Comparison of ENCODE assay signal across 8 cellular contexts in the genomic region with DNA sequence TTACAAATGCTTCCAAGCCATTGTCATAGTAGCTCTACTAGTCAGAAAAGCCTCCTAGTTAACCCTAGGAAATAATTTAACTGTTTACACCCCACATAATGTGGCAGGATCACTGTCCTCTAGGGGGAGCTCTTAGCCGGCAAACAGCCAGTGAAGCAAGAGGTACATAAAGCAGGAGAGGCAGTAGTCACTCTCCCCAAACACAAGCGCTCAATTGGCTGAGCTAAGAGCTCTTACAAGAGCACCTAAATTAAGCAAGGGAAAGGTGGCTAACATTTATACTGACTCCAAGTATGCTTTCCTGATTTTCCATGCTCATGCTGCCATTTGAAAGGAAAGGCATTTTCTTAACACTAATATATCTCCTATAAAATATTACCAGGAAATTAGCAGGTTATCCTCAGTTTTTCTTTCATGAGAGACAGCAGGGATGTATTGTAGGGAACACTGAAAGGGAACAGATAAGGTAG. TPM values are rescaled to one million over a fixed set of nuclear protein-coding genes. Genes with fewer than 3 reads are reported as not detected.
DNase-seq lines count a peak whose midpoint lies in the region; ATAC-seq and TF ChIP-seq lines count a peak whose summit lies in the region.

No MANE protein-coding gene starts in this region.

- H3K9me2 ChIP-seq in SK-N-SH, result no peaks in the 10 kb centered on the region

- H3K27me3 ChIP-seq in SK-N-SH (ENCODE audit: insufficient read depth) (no peaks in the 10 kb centered on the region), right cardiac atrium (ENCODE audit: control insufficient read depth, insufficient read depth) (no peaks in the 10 kb centered on the region)

- POLR2A ChIA-PET in SK-N-SH (lab: Yijun Ruan, JAX), result no interaction called here

- intact Hi-C loops in right cardiac atrium (cut with DNase I), result loop anchor here in 2 of 4 donors (5.0 kb wide), 1 partner anchor 39 kb away; a partner anchor contains a TSS

- no peaks in the 10 kb centered on the region for H4K20me1 ChIP-seq in SK-N-SH (ENCODE audit: insufficient read depth)

- H3K4me2 ChIP-seq in SK-N-SH, result no peak overlapping the region

- peak; percentile 63 for TF ChIP-seq RAD21 in SK-N-SH (IDR thresholded peaks at IDR 0.05; ENCODE audit: low read length)

- H3K36me3 Mint-ChIP-seq in activated naive CD4-positive, alpha-beta T cell treated with anti-CD3 and anti-CD28 coated beads, Interleukin-2, amount 50 U/mL, for 72 hours, result no peaks in the 10 kb centered on the region

- H2AFZ ChIP-seq in SK-N-SH (ENCODE audit: low read depth), result no peak overlapping the region

- H3K9ac ChIP-seq in SK-N-SH, result no peak overlapping the region

- peak; percentile 80 for TF ChIP-seq CTCF in GM12864 (IDR thresholded peaks at IDR 0.05; ENCODE audit: low read depth, low read length, missing control alignments)
- TF ChIP-seq CTCF in SK-N-SH (IDR thresholded peaks at IDR 0.05), result peak; percentile 85

- H3K4me1 ChIP-seq in SK-N-SH (ENCODE audit: control insufficient read depth in 1 of 2, insufficient read depth in 2 of 2, low read depth in 1 of 2, low read length in 1 of 2), result peaks cover 2 to 8% of the 10 kb centered on the region in 2 experiments; a peak in 3 of 4 replicates
- H3K4me1 ChIP-seq in right cardiac atrium (ENCODE audit: control insufficient read depth, insufficient read depth, low read length), result peaks cover 3% of the 10 kb centered on the region

- no peak for TF ChIP-seq EP300 in SK-N-SH (IDR thresholded peaks at IDR 0.05; ENCODE audit: borderline replicate concordance in 1 of 2, low read depth in 1 of 2, low read length in 1 of 2)

- peak; percentile 42 for DNase-seq in GM12864 (ENCODE audit: low read depth)
- peak; percentile 32 for DNase-seq in NCI-H1048 (lab: John Stamatoyannopoulos, UW)
- peak; percentile 32 for DNase-seq in SK-N-SH
- DNase-seq in activated naive CD4-positive, alpha-beta T cell treated with anti-CD3 and anti-CD28 coated beads, Interleukin-2, amount 50 U/mL, for 72 hours (ENCODE audit: low spot score in 2 of 2), result peak in 1 of 2 donors; percentile 81
- DNase-seq in right cardiac atrium, result peak; percentile 55 to 77 (median 73)
- DNase-seq in stimulated activated CD4-positive, alpha-beta T cell treated with anti-CD3 and anti-CD28 coated beads, Interleukin-4, amount 100 ng/mL, for 4 hours, result peak; percentile 37 to 41
- no peak for DNase-seq in NCI-H187 treated with DMSO at 0.1 percent for 48 hours (lab: John Stamatoyannopoulos, UW)

- H3K79me2 ChIP-seq in SK-N-SH (ENCODE audit: insufficient read depth), result peaks cover 32% of the 10 kb centered on the region

- CTCF ChIA-PET in SK-N-SH (lab: Yijun Ruan, JAX), result interaction anchor here (0.6 to 2.9 kb wide), 24 partner anchors 9 to 371 kb away, joined by 3 to 12 read pairs (median 4); a partner anchor contains a TSS

- H3K4me3 ChIP-seq in GM12864 (ENCODE audit: low read depth, low read length), result no peak overlapping the region
- no peak overlapping the region; a peak in 1 of 4 replicates for H3K4me3 ChIP-seq in SK-N-SH (ENCODE audit: low read depth in 2 of 2, low read length in 1 of 2)
- H3K4me3 ChIP-seq in right cardiac atrium (ENCODE audit: low read length), result no peak overlapping the region

- no peaks in the 10 kb centered on the region for H3K9me3 ChIP-seq in SK-N-SH
- no peaks in the 10 kb centered on the region for H3K9me3 ChIP-seq in right cardiac atrium (ENCODE audit: control insufficient read depth, low read length)

- H3F3A ChIP-seq in SK-N-SH (replicated peaks; ENCODE audit: insufficient read depth), result peaks cover 11% of the 10 kb centered on the region

- 44% methylated on average over 2 of the region's 2 CpGs for WGBS in SK-N-SH (ENCODE audit: low lambda C conversion rate)
- WGBS in right cardiac atrium, result 49% methylated on average over 2 of the region's 2 CpGs

- H3K27ac ChIP-seq in SK-N-SH (ENCODE audit: low read depth in 2 of 2, low read length in 1 of 2) (no peak overlapping the region; a peak in 1 of 4 replicates), right cardiac atrium (ENCODE audit: low read length) (no peak overlapping the region)

- no peaks in the 10 kb centered on the region for H3K9me3 Mint-ChIP-seq in activated naive CD4-positive, alpha-beta T cell treated with anti-CD3 and anti-CD28 coated beads, Interleukin-2, amount 50 U/mL, for 72 hours

- H3K27ac Mint-ChIP-seq in activated naive CD4-positive, alpha-beta T cell treated with anti-CD3 and anti-CD28 coated beads, Interleukin-2, amount 50 U/mL, for 72 hours, result no peak overlapping the region

- no peaks in the 10 kb centered on the region for H3K36me3 ChIP-seq in SK-N-SH (replicated peaks in 1 of 2; ENCODE audit: control insufficient read depth in 1 of 2, insufficient read depth in 2 of 2, low read length in 1 of 2)

- peak; percentile 76 for ATAC-seq in HG02610 (IDR thresholded peaks at IDR 0.05; ENCODE audit: unreplicated experiment)
- ATAC-seq in activated naive CD4-positive, alpha-beta T cell treated with anti-CD3 and anti-CD28 coated beads, Interleukin-2, amount 50 U/mL, for 72 hours, result peak; percentile 76 to 77
- peak; percentile 54 to 70 for ATAC-seq in right cardiac atrium

TF ChIP-seq in SK-N-SH, 30 proteins besides CTCF, POLR2A, EP300 and RAD21:
- TF ChIP-seq YY1 (IDR thresholded peaks at IDR 0.05; ENCODE audit: low read depth), result no peak
- peak; percentile 29; the same call in 1 of the 2 replicates for TF ChIP-seq SMC3 (IDR thresholded peaks at IDR 0.05; ENCODE audit: low read depth, low read length)

RNA-seq across cellular contexts. Expression of a gene that starts 37.6 kb away (rescaled TPM):
- polyA plus RNA-seq in SK-N-SH (2012; rRNA removed), result 7.5 and 12.2 TPM in 2 replicates
- polyA plus RNA-seq in SK-N-SH (2012; cell fraction: cytosol; rRNA removed), result 8.1 and 8.8 TPM in 2 replicates
- polyA plus RNA-seq in SK-N-SH (2012; cell fraction: nucleus; rRNA removed), result 4.7 and 9.8 TPM in 2 replicates
- 1 to 10 TPM; 4.4 to 5.2 TPM for total RNA-seq in activated naive CD4-positive, alpha-beta T cell treated with anti-CD3 and anti-CD28 coated beads, Interleukin-2, amount 50 U/mL, for 72 hours
- 10 to 100 TPM; 25.4 to 39.4 (median 28.1) TPM for total RNA-seq in right cardiac atrium
- polyA plus RNA-seq in right cardiac atrium, result 13.0 TPM

Comparison
In these comparisons a context has a peak if more than half of its experiments do, and no peak if none do; other contexts are left out.
1. RNA of a gene that starts 37.6 kb away (total RNA-seq): 25.4 to 39.4 TPM in right cardiac atrium; 4.4 to 5.2 TPM in activated naive CD4-positive, alpha-beta T cell treated with anti-CD3 and anti-CD28 coated beads, Interleukin-2, amount 50 U/mL, for 72 hours; every median in the first group is over 4 times any median in the second.
2. Peak in every context shown above with its lines, with median percentiles within 50 percentile points of each other: ATAC-seq.